Comparison of ENCODE assay signal across 9 cellular contexts in the genomic region with DNA sequence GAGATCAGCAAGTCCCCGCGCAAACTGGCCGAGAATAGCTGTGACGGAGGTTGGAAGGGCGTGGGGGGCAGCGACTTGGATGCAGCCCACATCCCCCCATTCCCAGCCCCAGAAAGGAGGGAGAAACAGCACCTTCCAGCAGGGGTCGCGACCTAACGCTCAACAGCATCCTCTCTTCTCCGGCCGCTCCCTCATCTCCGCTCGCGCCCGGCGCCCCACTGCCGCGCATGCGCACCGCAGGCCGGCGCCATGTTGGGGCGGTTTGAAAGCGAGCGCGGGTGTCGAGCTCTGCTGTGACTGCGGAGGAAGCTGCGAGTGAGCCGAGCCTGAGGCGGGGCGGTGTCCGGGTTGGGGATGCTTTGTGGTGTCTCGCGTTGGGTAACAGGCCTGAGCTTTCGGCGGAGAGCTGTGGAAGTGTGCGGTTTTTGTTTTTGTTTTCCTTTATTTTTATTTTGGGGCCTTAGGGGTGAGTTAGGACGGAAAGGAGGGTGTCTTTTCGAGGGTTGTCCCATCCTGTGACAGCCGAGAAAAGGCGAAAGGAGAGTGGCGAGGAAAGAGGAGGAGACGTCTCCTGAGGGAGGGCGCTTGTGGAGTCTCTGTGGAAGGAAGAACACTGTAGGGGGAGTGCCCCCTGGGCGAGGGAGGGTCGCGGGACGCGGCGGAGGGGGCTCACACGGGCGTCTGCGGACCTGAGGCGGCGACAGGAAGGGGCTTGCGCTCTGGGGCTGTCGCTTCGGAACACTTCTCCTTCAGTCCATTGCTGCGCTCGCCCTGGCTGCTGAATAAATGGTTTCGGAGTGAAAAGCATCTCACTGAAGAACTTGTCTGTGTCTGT. TPM values are rescaled to one million over a fixed set of nuclear protein-coding genes. Genes with fewer than 3 reads are reported as not detected.
DNase-seq lines count a peak whose midpoint lies in the region; ATAC-seq and TF ChIP-seq lines count a peak whose summit lies in the region.
"Had no signal": no experiment of that assay in that cellular context is flagged by ENCODE, and none has a peak within 500 bp of the region (broad histone marks: within the 10 kb centered on the region; RNA-seq: fewer than 3 reads in every experiment).

A gene (plus strand): TSS at position 247 of the 835 bp plus-strand sequence. CDS start 2,667 bp downstream, outside the sequence.
A gene with protein sequence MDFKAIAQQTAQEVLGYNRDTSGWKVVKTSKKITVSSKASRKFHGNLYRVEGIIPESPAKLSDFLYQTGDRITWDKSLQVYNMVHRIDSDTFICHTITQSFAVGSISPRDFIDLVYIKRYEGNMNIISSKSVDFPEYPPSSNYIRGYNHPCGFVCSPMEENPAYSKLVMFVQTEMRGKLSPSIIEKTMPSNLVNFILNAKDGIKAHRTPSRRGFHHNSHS (minus strand): TSS at position 199 of the 835 bp plus-strand sequence. CDS start 3,285 bp downstream, outside the sequence.

- in situ Hi-C loops in mammary epithelial cell (cut with MboI; ENCODE audit: low sequenced_read_pairs in 2 of 2), result no loop called here

- TF ChIP-seq CTCF in VCaP (conservative IDR thresholded peaks at IDR 0.05), result peak; percentile 65
- peak; percentile 16 to 53 for TF ChIP-seq CTCF in mammary epithelial cell (conservative IDR thresholded peaks at IDR 0.05 in 1 of 2, IDR thresholded peaks at IDR 0.05 in 1 of 2; ENCODE audit: extremely low read depth in 1 of 2, insufficient read depth in 1 of 2, low read depth in 1 of 2, low read length in 2 of 2)
- peak in 10 of 11 experiments; percentile 13 to 65 (median 50) for TF ChIP-seq CTCF in spleen (IDR thresholded peaks at IDR 0.05 in 8 of 11, conservative IDR thresholded peaks at IDR 0.05 in 3 of 11)

- BruUV-seq in mammary epithelial cell (replicated peaks; lab: Mats Ljungman, UMichigan), result TSS peak; percentile 35

- H3K27me3 ChIP-seq in mammary epithelial cell (ENCODE audit: insufficient read depth, low read length) (no peaks in the 10 kb centered on the region), spleen (replicated peaks in 1 of 7) (peaks cover 0 to 6% (median 0%) of the 10 kb centered on the region in 7 donors)

- peaks cover 17% of the 10 kb centered on the region for H3K79me2 ChIP-seq in mammary epithelial cell (ENCODE audit: insufficient read depth, low read length)

- 1% methylated on average over 26 of the region's 62 CpGs for WGBS in mammary epithelial cell (ENCODE audit: low coverage, missing lambda C conversion rate)
- WGBS in spleen, 5 donors, result 0 to 1% (median 0%) methylated on average over 45 to 62 of the region's 62 CpGs

- peak within 1 kb of the TSS; percentile 67 for H3K27ac ChIP-seq in VCaP
- peak within 1 kb of the TSS; percentile 70 for H3K27ac ChIP-seq in mammary epithelial cell (ENCODE audit: insufficient read depth, low read depth, low read length)
- peak within 1 kb of the TSS in 7 of 8 donors; percentile 51 to 84 (median 75) for H3K27ac ChIP-seq in spleen

- H3K9me3 ChIP-seq in mammary epithelial cell (replicated peaks; ENCODE audit: insufficient read depth, low read length) (no peaks in the 10 kb centered on the region), spleen (no peaks in the 10 kb centered on the region)

- intact Hi-C loops in mammary epithelial cell (cut with micrococcal nuclease), result loop anchor here (1.0 to 2.0 kb wide), 2 partner anchors 23 to 135 kb away; no protein-coding TSS in a partner anchor
- intact Hi-C loops in spleen (cut with DNase I; ENCODE audit: low total_unique reads), result no loop called here

- dilution Hi-C loops in mammary epithelial cell (cut with HindIII; ENCODE audit: low sequenced_read_pairs), result no loop called here

- H3K36me3 ChIP-seq in mammary epithelial cell (ENCODE audit: insufficient read depth, low read length) (peaks cover 5% of the 10 kb centered on the region), spleen (peaks cover 0 to 8% (median 0%) of the 10 kb centered on the region in 6 donors)

- H3K4me3 ChIP-seq in mammary epithelial cell (replicated peaks in 1 of 3; ENCODE audit: insufficient read depth in 1 of 3, low read depth in 2 of 3, low read length in 3 of 3) (peak within 1 kb of the TSS; percentile 86 to 94 (median 89)), spleen (peak within 1 kb of the TSS; percentile 72 to 87 (median 78))

- H3K4me1 ChIP-seq in mammary epithelial cell (ENCODE audit: insufficient read depth, low read length) (peaks cover 8% of the 10 kb centered on the region), spleen (peaks cover 0 to 22% (median 16%) of the 10 kb centered on the region in 6 donors)

- H3K9ac ChIP-seq in mammary epithelial cell (ENCODE audit: insufficient read depth, low read length), result peak within 1 kb of the TSS; percentile 75

- no peaks in the 10 kb centered on the region for H4K20me1 ChIP-seq in mammary epithelial cell (ENCODE audit: insufficient read depth, low read length)

- H3K4me2 ChIP-seq in mammary epithelial cell (ENCODE audit: insufficient read depth, low read depth, low read length), result peak within 1 kb of the TSS; percentile 82

- ATAC-seq in GM18873 (IDR thresholded peaks at IDR 0.05; ENCODE audit: low FRiP score, unreplicated experiment), result peak; percentile 91
- peak; percentile 91 for ATAC-seq in HG03135 (IDR thresholded peaks at IDR 0.05; ENCODE audit: unreplicated experiment)

- CTCF ChIA-PET in mammary epithelial cell (lab: Charles Lee; ENCODE audit: low non-redundant PET), result no interaction called here

- peak in 1 of 3 donors; percentile 10 for TF ChIP-seq POLR2A in spleen (IDR thresholded peaks at IDR 0.05)

- H2AFZ ChIP-seq in mammary epithelial cell (ENCODE audit: low read depth, low read length), result peak within 1 kb of the TSS; percentile 99

- DNase-seq in AG08396 (ENCODE audit: low spot score) (peak; percentile 98), NCI-H2171 treated with DMSO at 0.1 percent for 48 hours (lab: John Stamatoyannopoulos, UW) (peak; percentile 88), mammary epithelial cell (peak; percentile 88), inferior parietal cortex (ENCODE audit: extremely low spot score) (peak; percentile 93), spleen (peak; percentile 98)

RNA-seq across cellular contexts. Expression of the first gene that starts in this region (rescaled TPM):
- 10 to 100 TPM in 1 of 2 donors, 1 to 10 TPM in 1; 2.3 to 12.0 TPM for total RNA-seq in mammary epithelial cell
- 2.9 TPM for polyA plus RNA-seq in mammary epithelial cell
- polyA minus RNA-seq in mammary epithelial cell, result 22.1 TPM
- total RNA-seq in spleen, result 1 to 10 TPM; 2.9 to 4.3 (median 3.6) TPM
- polyA plus RNA-seq in spleen, result 1 to 10 TPM in 1 of 3 donors, under 1 TPM in 2; 0.67 to 1.1 (median 0.97) TPM

RNA-seq across cellular contexts. Expression of the second gene that starts in this region (rescaled TPM):
- under 1 TPM in 1 of 2 donors, not detected in 1; 0.49 TPM for total RNA-seq in mammary epithelial cell
- 0.14 TPM for polyA plus RNA-seq in mammary epithelial cell
- not detected for polyA minus RNA-seq in mammary epithelial cell
- total RNA-seq in spleen, result not detected
- not detected for polyA plus RNA-seq in spleen
- total RNA-seq: T-helper 2 cell treated with Interferon-gamma antibody and Interleukin-4, amounts not matched to agents 100 ng/mL and 5 ng/mL, for 36 hours had no signal

Comparison
In these comparisons a context has a peak if more than half of its experiments do, and no peak if none do; other contexts are left out.
1. Peak in every context shown above with its lines: DNase-seq, ATAC-seq, H3K4me3 ChIP-seq and H3K27ac ChIP-seq.